9 cellular contexts compared by ENCODE assay signal in genomic region chr21:45551816-45552695, GRCh38. TPM values are rescaled to one million over a fixed set of nuclear protein-coding genes. Genes with fewer than 3 reads are reported as not detected.
DNase-seq lines count a peak whose midpoint lies in the region; ATAC-seq and TF ChIP-seq lines count a peak whose summit lies in the region.
"Had no signal": no experiment of that assay in that cellular context is flagged by ENCODE, and none has a peak within 500 bp of the region (broad histone marks: within the 10 kb centered on the region; RNA-seq: fewer than 3 reads in every experiment).

No MANE protein-coding gene starts in this region.

- no peak overlapping the region for H2AFZ ChIP-seq in Loucy (ENCODE audit: low read length)

- H3K27me3 ChIP-seq in CD4-positive, CD25-positive, alpha-beta regulatory T cell (ENCODE audit: control insufficient read depth, insufficient read depth, low read length), result no peaks in the 10 kb centered on the region
- no peaks in the 10 kb centered on the region for H3K27me3 ChIP-seq in Loucy (ENCODE audit: insufficient read depth, low read length, poor library complexity, severe bottlenecking)
- no peaks in the 10 kb centered on the region for H3K27me3 ChIP-seq in dorsolateral prefrontal cortex
- no peaks in the 10 kb centered on the region for H3K27me3 ChIP-seq in ovary

- peak overlapping the region; percentile 89 for H3K4me2 ChIP-seq in Loucy (ENCODE audit: low read depth, low read length, poor library complexity, severe bottlenecking)

- H3K27me3 Mint-ChIP-seq in CD4-positive, CD25-positive, alpha-beta regulatory T cell, result no peaks in the 10 kb centered on the region

- H3F3A ChIP-seq in Loucy (ENCODE audit: low read depth), result peaks cover 7% of the 10 kb centered on the region; the same call in 1 of the 2 replicates

- H3K9me3 Mint-ChIP-seq in CD4-positive, CD25-positive, alpha-beta regulatory T cell, result no peaks in the 10 kb centered on the region

- in situ Hi-C loops in GM13977 (cut with MboI; ENCODE audit: low pct_unique_long_range_greater_than_20kb, low sequenced_read_pairs, unreplicated experiment), result loop anchor here (25.0 kb wide), 1 partner anchor 285 kb away; no protein-coding TSS in a partner anchor

- TF ChIP-seq POLR2A in ovary (IDR thresholded peaks at IDR 0.05), result no peak

- peaks cover 44% of the 10 kb centered on the region for H3K4me1 ChIP-seq in CD4-positive, CD25-positive, alpha-beta regulatory T cell (ENCODE audit: control insufficient read depth, insufficient read depth, low read length, poor library complexity, severe bottlenecking)
- peaks cover 38% of the 10 kb centered on the region for H3K4me1 ChIP-seq in Loucy (ENCODE audit: insufficient read depth, low read length, poor library complexity, severe bottlenecking)
- H3K4me1 ChIP-seq in ovary (ENCODE audit: insufficient read depth), result peaks cover 4% of the 10 kb centered on the region

- H3K27ac Mint-ChIP-seq in CD4-positive, CD25-positive, alpha-beta regulatory T cell, result peak overlapping the region; percentile 76 to 98 (median 89)

- H3K36me3 ChIP-seq in CD4-positive, CD25-positive, alpha-beta regulatory T cell (ENCODE audit: control insufficient read depth, insufficient read depth, low read length), result no peaks in the 10 kb centered on the region
- no peaks in the 10 kb centered on the region for H3K36me3 ChIP-seq in Loucy (ENCODE audit: insufficient read depth, low read length)
- no peaks in the 10 kb centered on the region for H3K36me3 ChIP-seq in ovary

- TF ChIP-seq CTCF in Loucy (conservative IDR thresholded peaks at IDR 0.05; ENCODE audit: low read length), result no peak
- TF ChIP-seq CTCF in dorsolateral prefrontal cortex (IDR thresholded peaks at IDR 0.05 in 54 of 56, conservative IDR thresholded peaks at IDR 0.05 in 2 of 56; ENCODE audit: low read depth in 1 of 56, partially characterized antibody in 56 of 56), result no peak
- TF ChIP-seq CTCF in ovary (IDR thresholded peaks at IDR 0.05), result no peak
- TF ChIP-seq CTCF in GM13977 (IDR thresholded peaks at IDR 0.05; ENCODE audit: extremely low read depth, insufficient read depth, missing control alignments), result no peak

- no peaks in the 10 kb centered on the region for H3K79me2 ChIP-seq in Loucy (ENCODE audit: insufficient read depth, low read length)

- intact Hi-C loops in dorsolateral prefrontal cortex (cut with DNase I) (loop anchor here in 1 of 2 donors (10.0 kb wide), 2 partner anchors 93 to 417 kb away; partner anchors contain the start of gene PCBP3), ovary (cut with DNase I) (loop anchor here in 2 of 4 donors (10.0 kb wide), 1 partner anchor 273 kb away; no protein-coding TSS in a partner anchor)

- peak overlapping the region; percentile 60 for H3K27ac ChIP-seq in CD4-positive, CD25-positive, alpha-beta regulatory T cell (ENCODE audit: insufficient read depth, low read length, poor library complexity, severe bottlenecking)
- H3K27ac ChIP-seq in dorsolateral prefrontal cortex (peak overlapping the region in 32 of 59 donors; percentile 11 to 76 (median 38)), ovary (no peak overlapping the region)

- DNase-seq in CD4-positive, CD25-positive, alpha-beta regulatory T cell, result no peak
- DNase-seq in dorsolateral prefrontal cortex (peak in 4 of 10 donors; percentile 17 to 41 (median 32)), ovary (peak in 3 of 5 donors; percentile 27 to 33 (median 31)), NCI-H345 (lab: John Stamatoyannopoulos, UW) (no peak), GM13977 (ENCODE audit: low spot score) (no peak), activated gamma-delta T cell treated with Interleukin-2 at 50 U/mL for 16 hours (no peak)
- DNase-seq in NK-92 treated with Interleukin-12 subunit alpha and Interleukin-12 subunit beta, amount 100 ng/mL, for 24 hours (lab: John Stamatoyannopoulos, UW), result no peak
- DNase-seq: islet precursor cell had no signal

- H3K9me3 ChIP-seq in CD4-positive, CD25-positive, alpha-beta regulatory T cell (ENCODE audit: control insufficient read depth in 2 of 2, low read length in 2 of 2), result no peaks in the 10 kb centered on the region
- H3K9me3 ChIP-seq in Loucy (ENCODE audit: insufficient read depth, low read depth, low read length), result no peaks in the 10 kb centered on the region
- no peaks in the 10 kb centered on the region for H3K9me3 ChIP-seq in ovary

- no peak for ATAC-seq in CD4-positive, CD25-positive, alpha-beta regulatory T cell (ENCODE audit: low read depth in 2 of 2)

- peak overlapping the region; percentile 71 for H3K9ac ChIP-seq in Loucy (ENCODE audit: low read depth, low read length, poor library complexity, severe bottlenecking)

- H3K36me3 Mint-ChIP-seq in CD4-positive, CD25-positive, alpha-beta regulatory T cell, result no peaks in the 10 kb centered on the region

- no peaks in the 10 kb centered on the region for H4K20me1 ChIP-seq in Loucy (ENCODE audit: insufficient read depth, low read length, poor library complexity, severe bottlenecking)

- WGBS in ovary, 3 donors, result 89 to 91% (median 90%) methylated on average over 32 to 35 of the region's 35 CpGs

- H3K4me3 Mint-ChIP-seq in CD4-positive, CD25-positive, alpha-beta regulatory T cell, result peak overlapping the region; percentile 65 to 86 (median 79)

- H3K4me3 ChIP-seq in CD4-positive, CD25-positive, alpha-beta regulatory T cell (ENCODE audit: low read depth, low read length), result no peak overlapping the region
- H3K4me3 ChIP-seq in Loucy (ENCODE audit: low read length, poor library complexity, severe bottlenecking), result no peak overlapping the region
- H3K4me3 ChIP-seq in dorsolateral prefrontal cortex, result no peak overlapping the region
- H3K4me3 ChIP-seq in ovary, result no peak overlapping the region

- H3K9me2 ChIP-seq in Loucy (replicated peaks; ENCODE audit: low read depth, low read length), result no peaks in the 10 kb centered on the region

- peaks cover 8 to 43% (median 24%) of the 10 kb centered on the region in 4 donors for H3K4me1 Mint-ChIP-seq in CD4-positive, CD25-positive, alpha-beta regulatory T cell

- TF ChIP-seq EP300 in ovary (IDR thresholded peaks at IDR 0.05), result no peak

RNA-seq across cellular contexts. Expression of gene SLC19A1, which starts 9.8 kb away (rescaled TPM):
- total RNA-seq in CD4-positive, CD25-positive, alpha-beta regulatory T cell, result 10.8 TPM
- 1 to 10 TPM; 4.7 to 6.8 (median 5.0) TPM for polyA plus RNA-seq in CD4-positive, CD25-positive, alpha-beta regulatory T cell
- 10 to 100 TPM; 13.2 to 83.6 (median 28.1) TPM for total RNA-seq in dorsolateral prefrontal cortex
- 10 to 100 TPM in 4 of 7 donors, 1 to 10 TPM in 3; 2.4 to 18.2 (median 10.1) TPM for total RNA-seq in ovary
- 1 to 10 TPM in 1 of 2 donors, under 1 TPM in 1; 0.88 to 6.9 TPM for polyA plus RNA-seq in ovary

Comparison
In these comparisons a context has a peak if more than half of its experiments do, and no peak if none do; other contexts are left out.
1. DNase-seq: peak in ovary (3 of 5); none in CD4-positive, CD25-positive, alpha-beta regulatory T cell (0 of 3), NCI-H345 (single experiment), NK-92 treated with Interleukin-12 subunit alpha and Interleukin-12 subunit beta, amount 100 ng/mL, for 24 hours (single experiment), GM13977 (single experiment) and activated gamma-delta T cell treated with Interleukin-2 at 50 U/mL for 16 hours (single experiment).
2. H3K27ac ChIP-seq: peak in CD4-positive, CD25-positive, alpha-beta regulatory T cell (single experiment) and dorsolateral prefrontal cortex (32 of 59); none in ovary (0 of 2).